In genomic region chr4:113080624-113081023, GRCh38 we compare ENCODE assay signal across 23 cellular contexts.
"Had no signal": no experiment of that assay in that cellular context is flagged by ENCODE, and none has a peak within 500 bp of the region (broad histone marks: within the 10 kb centered on the region; RNA-seq: fewer than 3 reads in every experiment).

No MANE protein-coding gene starts in this region.

- H3K27ac Mint-ChIP-seq: activated CD8-positive, alpha-beta memory T cell treated with anti-CD3 and anti-CD28 coated beads, Interleukin-2, amount 10 ng/mL, durations not matched to agents 7 days and 5 days; activated naive CD4-positive, alpha-beta T cell treated with anti-CD3 and anti-CD28 coated beads, Interleukin-2, amount 50 U/mL, for 72 hours; activated naive CD8-positive, alpha-beta T cell treated with anti-CD3 and anti-CD28 coated beads, Interleukin-2, amount 50 U/mL, for 24 hours; activated T-cell treated with anti-CD3 and anti-CD28 coated beads, Interleukin-2, amount 50 U/mL, for 24 hours; T-helper 17 cell had no signal

- H3K36me3 Mint-ChIP-seq: activated CD8-positive, alpha-beta memory T cell treated with anti-CD3 and anti-CD28 coated beads, Interleukin-2, amount 10 ng/mL, durations not matched to agents 7 days and 5 days; activated naive CD4-positive, alpha-beta T cell treated with anti-CD3 and anti-CD28 coated beads, Interleukin-2, amount 50 U/mL, for 72 hours; WTC11 had no signal

- H3K4me1 Mint-ChIP-seq: activated CD8-positive, alpha-beta memory T cell treated with anti-CD3 and anti-CD28 coated beads, Interleukin-2, amount 10 ng/mL, durations not matched to agents 7 days and 5 days; activated naive CD8-positive, alpha-beta T cell treated with anti-CD3 and anti-CD28 coated beads, Interleukin-2, amount 50 U/mL, for 24 hours; T-helper 17 cell had no signal

- H3K4me3 Mint-ChIP-seq: activated CD8-positive, alpha-beta memory T cell treated with anti-CD3 and anti-CD28 coated beads, Interleukin-2, amount 10 ng/mL, durations not matched to agents 7 days and 5 days; activated naive CD8-positive, alpha-beta T cell treated with anti-CD3 and anti-CD28 coated beads, Interleukin-2, amount 50 U/mL, for 24 hours; activated T-cell treated with anti-CD3 and anti-CD28 coated beads, Interleukin-2, amount 50 U/mL, for 24 hours; brain; T-helper 17 cell; WTC11 had no signal

- ATAC-seq: activated CD8-positive, alpha-beta memory T cell treated with anti-CD3 and anti-CD28 coated beads, Interleukin-2, amount 10 ng/mL, durations not matched to agents 7 days and 5 days; activated naive CD4-positive, alpha-beta T cell treated with anti-CD3 and anti-CD28 coated beads, Interleukin-2, amount 50 U/mL, for 72 hours; activated naive CD8-positive, alpha-beta T cell treated with anti-CD3 and anti-CD28 coated beads, Interleukin-2, amount 50 U/mL, for 24 hours; T-helper 17 cell had no signal

- H3K27me3 Mint-ChIP-seq: activated naive CD8-positive, alpha-beta T cell treated with anti-CD3 and anti-CD28 coated beads, Interleukin-2, amount 50 U/mL, for 24 hours; brain had no signal

- H3K9me3 Mint-ChIP-seq: activated naive CD4-positive, alpha-beta T cell treated with anti-CD3 and anti-CD28 coated beads, Interleukin-2, amount 50 U/mL, for 72 hours; activated naive CD8-positive, alpha-beta T cell treated with anti-CD3 and anti-CD28 coated beads, Interleukin-2, amount 50 U/mL, for 24 hours; activated T-cell treated with anti-CD3 and anti-CD28 coated beads, Interleukin-2, amount 50 U/mL, for 24 hours; brain; WTC11 had no signal

- H3K27ac ChIP-seq: cardiac muscle cell had no signal

- DNase-seq: activated CD4-positive, alpha-beta T cell treated with anti-CD3 and anti-CD28 coated beads for 48 hours; activated CD4-positive, alpha-beta T cell treated with anti-CD3 and anti-CD28 coated beads, Interleukin-2, amount 50 U/mL, for 48 hours; activated CD4-positive, CD25-positive, alpha-beta regulatory T cell treated with anti-CD3 and anti-CD28 coated beads, Interleukin-2, amount 50 U/mL, for 72 hours; activated CD8-positive, alpha-beta memory T cell treated with anti-CD3 and anti-CD28 coated beads, Interleukin-2, amount 10 ng/mL, durations not matched to agents 7 days and 5 days; activated effector memory CD4-positive, alpha-beta T cell treated with anti-CD3 and anti-CD28 coated beads, Interleukin-2, amount 50 U/mL, for 16 hours; activated naive CD4-positive, alpha-beta T cell treated with Interleukin-2 at 50 U/mL for 16 hours; activated naive CD8-positive, alpha-beta T cell treated with anti-CD3 and anti-CD28 coated beads, Interleukin-2, amount 50 U/mL, for 24 hours; activated T-cell treated with anti-CD3 and anti-CD28 coated beads, Interleukin-2, amount 50 U/mL, for 24 hours; amniotic stem cell; KG1; NCI-H1092; NCI-H1417; NCI-H1930; NCI-H345; NCI-H510A; NCI-H526 treated with DMSO at 0.1 percent for 48 hours; SIG-M5; T-helper 17 cell; T-helper 9 cell had no signal
